Comparison of ENCODE assay signal across 8 cellular contexts in the genomic region with DNA sequence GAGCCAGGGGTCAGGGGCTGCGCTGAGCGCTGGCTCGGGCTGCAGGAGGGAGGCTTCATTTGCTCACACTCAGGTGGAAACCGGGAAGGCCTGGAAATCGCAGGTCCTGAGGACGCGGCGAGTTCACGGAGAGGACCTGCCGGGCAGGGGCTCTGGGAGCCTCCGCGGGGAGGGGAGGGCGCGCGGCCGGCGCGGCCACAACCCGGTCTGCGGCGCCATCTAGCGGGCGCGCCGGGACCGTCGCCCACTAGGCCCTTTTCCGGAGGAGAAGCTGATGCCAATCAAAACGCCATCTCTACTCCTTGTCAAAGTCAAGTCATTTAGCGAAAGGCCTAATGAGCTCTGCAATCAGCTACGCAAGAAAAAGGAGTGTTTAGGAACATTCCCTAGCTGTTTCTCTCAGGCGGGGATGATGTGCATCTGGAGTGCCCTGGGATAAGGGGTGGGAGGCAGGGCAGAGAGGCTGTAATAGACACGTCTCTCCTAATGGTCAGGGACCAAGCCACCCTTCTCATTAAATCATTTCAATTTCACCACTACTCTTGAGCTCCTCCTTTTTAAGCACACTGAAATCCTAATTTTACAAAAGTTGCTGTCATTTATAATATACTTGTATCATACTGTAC.
A peak's percentile ranks its signal among the peaks of the same experiment; 100 is the strongest.
DNase-seq lines count a peak whose midpoint lies in the region; ATAC-seq and TF ChIP-seq lines count a peak whose summit lies in the region.

No MANE protein-coding gene starts in this region.

- H3K27me3 ChIP-seq in PC-3 (ENCODE audit: low read length) (no peaks in the 10 kb centered on the region), ascending aorta (no peaks in the 10 kb centered on the region)

- intact Hi-C loops in PC-3 (cut with micrococcal nuclease) (loop anchor here (1.0 to 5.0 kb wide), 8 partner anchors 89 to 597 kb away; no protein-coding TSS in a partner anchor), ascending aorta (cut with DNase I) (loop anchor here (1.0 to 5.0 kb wide), 3 partner anchors 99 to 295 kb away; no protein-coding TSS in a partner anchor)

- DNase-seq in AG10803 (ENCODE audit: low read depth) (peak; percentile 5), PC-3 (peak; percentile 85), ascending aorta (ENCODE audit: low spot score in 2 of 2) (peak in 1 of 2 donors; percentile 66), iPS DF 19.7 (ENCODE audit: low read depth, low spot score) (peak; percentile 48), NK-92 (lab: John Stamatoyannopoulos, UW; ENCODE audit: unreplicated experiment) (no peak)
- DNase-seq in stimulated activated CD4-positive, alpha-beta T cell treated with anti-CD3 and anti-CD28 coated beads, Interleukin-12 subunit alpha, Interleukin-12 subunit beta, amount 100 ng/mL, for 24 hours (ENCODE audit: low read depth in 2 of 2): peak; percentile 5 to 20

- peak overlapping the region; percentile 91 for H3K4me2 ChIP-seq in PC-3 (ENCODE audit: low read length)

- POLR2A ChIA-PET in PC-3 (lab: Charles Lee; ENCODE audit: unreplicated experiment): no interaction called here

- no TSS peak for BruUV-seq in PC-3 (replicated peaks; lab: Mats Ljungman, UMichigan)

- H3K79me2 ChIP-seq in PC-3 (ENCODE audit: low read length): no peaks in the 10 kb centered on the region

- no peaks in the 10 kb centered on the region for H4K20me1 ChIP-seq in PC-3 (ENCODE audit: low read length)

- H3K4me1 ChIP-seq in PC-3 (ENCODE audit: insufficient read depth, low read length) (peaks cover 32% of the 10 kb centered on the region), ascending aorta (no peaks in the 10 kb centered on the region)

- H3F3A ChIP-seq in PC-3 (ENCODE audit: low read length, unreplicated experiment): no peaks in the 10 kb centered on the region

- peak overlapping the region; percentile 33 for H3K9ac ChIP-seq in PC-3 (ENCODE audit: low read length)

- no peaks in the 10 kb centered on the region for H3K9me2 ChIP-seq in PC-3 (replicated peaks; ENCODE audit: low read length)

- CTCF ChIA-PET in PC-3 (lab: Charles Lee): interaction anchor here (0.5 to 1.1 kb wide), 10 partner anchors 34 to 597 kb away, joined by 3 to 11 read pairs (median 4); no protein-coding TSS in a partner anchor

- TF ChIP-seq CTCF in AG10803 (conservative IDR thresholded peaks at IDR 0.05; ENCODE audit: low read length) (peak; percentile 63), PC-3 (conservative IDR thresholded peaks at IDR 0.05; ENCODE audit: low read depth, low read length) (peak; percentile 98), ascending aorta (IDR thresholded peaks at IDR 0.05) (peak; percentile 65 to 94 (median 76))

- H2AFZ ChIP-seq in PC-3 (ENCODE audit: low read length): peak overlapping the region; percentile 89

- H3K4me3 ChIP-seq in AG10803 (ENCODE audit: low read length) (peak overlapping the region; percentile 52), PC-3 (ENCODE audit: low read length) (peak overlapping the region; percentile 65), ascending aorta (peak overlapping the region; percentile 37 to 39)

- H3K36me3 ChIP-seq in PC-3 (ENCODE audit: low read depth, low read length) (no peaks in the 10 kb centered on the region), ascending aorta (no peaks in the 10 kb centered on the region)

- H3K27ac ChIP-seq in PC-3 (ENCODE audit: low read length) (no peak overlapping the region), ascending aorta (no peak overlapping the region)

- H3K9me3 ChIP-seq in PC-3 (ENCODE audit: low read length): no peaks in the 10 kb centered on the region
- H3K9me3 ChIP-seq in ascending aorta: no peaks in the 10 kb centered on the region

- peak; percentile 77 for ATAC-seq in GM18519 (IDR thresholded peaks at IDR 0.05; ENCODE audit: low FRiP score, unreplicated experiment)
- ATAC-seq in HG03378 (IDR thresholded peaks at IDR 0.05; ENCODE audit: unreplicated experiment): peak; percentile 59
- peak; percentile 68 for ATAC-seq in PC-3
